In the genomic region with DNA sequence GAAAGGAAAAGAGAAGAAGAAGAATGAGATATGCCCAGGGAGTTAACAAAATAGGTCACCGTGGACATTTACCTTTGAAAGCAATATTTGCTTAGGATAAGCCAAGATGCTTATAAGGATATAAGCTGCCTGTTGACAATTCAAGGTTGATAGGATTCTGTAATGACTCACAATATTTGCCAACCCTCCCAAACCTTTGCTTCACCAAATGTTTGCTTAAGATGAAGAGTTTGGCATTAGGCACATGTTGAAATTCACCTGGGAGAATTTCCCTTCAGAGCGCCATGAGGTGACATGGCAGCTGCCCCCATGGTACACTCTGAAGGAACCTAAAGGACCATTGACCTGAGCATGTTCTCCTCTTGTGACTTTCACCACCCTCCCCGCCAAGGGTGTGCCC, we compare ENCODE assay signal across 1 cellular context.
TF ChIP-seq lines count a peak whose summit lies in the region.

No MANE protein-coding gene starts in this region.

TF ChIP-seq in HEK293T, 16 proteins besides CTCF, POLR2A, EP300 and RAD21 (continued from another document):
- TF ChIP-seq, protein P1, sequence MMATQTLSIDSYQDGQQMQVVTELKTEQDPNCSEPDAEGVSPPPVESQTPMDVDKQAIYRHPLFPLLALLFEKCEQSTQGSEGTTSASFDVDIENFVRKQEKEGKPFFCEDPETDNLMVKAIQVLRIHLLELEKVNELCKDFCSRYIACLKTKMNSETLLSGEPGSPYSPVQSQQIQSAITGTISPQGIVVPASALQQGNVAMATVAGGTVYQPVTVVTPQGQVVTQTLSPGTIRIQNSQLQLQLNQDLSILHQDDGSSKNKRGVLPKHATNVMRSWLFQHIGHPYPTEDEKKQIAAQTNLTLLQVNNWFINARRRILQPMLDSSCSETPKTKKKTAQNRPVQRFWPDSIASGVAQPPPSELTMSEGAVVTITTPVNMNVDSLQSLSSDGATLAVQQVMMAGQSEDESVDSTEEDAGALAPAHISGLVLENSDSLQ (IDR thresholded peaks at IDR 0.05), result no peak
- TF ChIP-seq ELF4 (IDR thresholded peaks at IDR 0.05) (no peak), FOXK2 (IDR thresholded peaks at IDR 0.05) (no peak), BHLHE40 (IDR thresholded peaks at IDR 0.05; ENCODE audit: borderline replicate concordance) (no peak), CTBP1 (IDR thresholded peaks at IDR 0.05; ENCODE audit: borderline replicate concordance) (no peak)
TF ChIP-seq in HEK293T: peak in this region for 0.
